In genomic region chr9:130172161-130172857, GRCh38 we compare ENCODE assay signal across 8 cellular contexts. TPM values are rescaled to one million over a fixed set of nuclear protein-coding genes. Genes with fewer than 3 reads are reported as not detected.
A peak's percentile ranks its signal among the peaks of the same experiment; 100 is the strongest.
DNase-seq lines count a peak whose midpoint lies in the region; ATAC-seq and TF ChIP-seq lines count a peak whose summit lies in the region.

TSS of gene NCS1 (plus strand) at chr9:130172404. CDS start at chr9:130172664, 260 bp downstream.

- TF ChIP-seq EP300 in ovary (IDR thresholded peaks at IDR 0.05) (no peak), tibial nerve (IDR thresholded peaks at IDR 0.05) (no peak)

- WGBS in ovary, 3 donors = 0 to 2% (median 1%) methylated on average over 38 to 99 of the region's 101 CpGs
- 0% methylated on average over 10 to 26 of the region's 101 CpGs for WGBS in tibial nerve, 2 donors

- no peak for ATAC-seq in HG03095 (IDR thresholded peaks at IDR 0.05; ENCODE audit: unreplicated experiment)

- DNase-seq in HFFc6 (peak; percentile 59), SK-MEL-5 (ENCODE audit: low read depth, low spot score) (peak; percentile 61), amniotic epithelial cell (ENCODE audit: low read depth) (peak; percentile 55), cardiac septum (ENCODE audit: low spot score) (peak; percentile 86), ovary (peak; percentile 74 to 89 (median 85)), tibial nerve (ENCODE audit: low spot score in 2 of 2) (peak; percentile 34 to 48)

- H3K27me3 ChIP-seq in ACC112 (ENCODE audit: insufficient read depth, low read length) (no peaks in the 10 kb centered on the region), ovary (no peaks in the 10 kb centered on the region), tibial nerve (no peaks in the 10 kb centered on the region)

- H3K4me3 ChIP-seq in ACC112 (ENCODE audit: low read depth, low read length) (peak within 1 kb of the TSS; percentile 89), ovary (peak within 1 kb of the TSS; percentile 64), tibial nerve (peak within 1 kb of the TSS; percentile 45 to 79 (median 56))

- peak within 1 kb of the TSS; percentile 92 for H3K4me3 Mint-ChIP-seq in HFFc6

- in situ Hi-C loops in SK-MEL-5 (cut with HindIII; ENCODE audit: low pct_unique_long_range_greater_than_20kb, low sequenced_read_pairs) = no loop called here

- H3K27ac Mint-ChIP-seq in HFFc6 = peak within 1 kb of the TSS; percentile 67

- peaks cover 2% of the 10 kb centered on the region; the same call in 1 of the 2 replicates for H3K27me3 Mint-ChIP-seq in HFFc6 (ENCODE audit: insufficient read depth)

- H3K79me2 ChIP-seq in ACC112 (ENCODE audit: control insufficient read depth, insufficient read depth, low read length, unreplicated experiment) = peaks cover 45% of the 10 kb centered on the region

- TF ChIP-seq CTCF in HFFc6 (IDR thresholded peaks at IDR 0.05) (no peak), ovary (IDR thresholded peaks at IDR 0.05) (no peak), tibial nerve (IDR thresholded peaks at IDR 0.05) (no peak)

- TF ChIP-seq POLR2A in ovary (IDR thresholded peaks at IDR 0.05) = no peak
- no peak for TF ChIP-seq POLR2A in tibial nerve (IDR thresholded peaks at IDR 0.05)

- peaks cover 19% of the 10 kb centered on the region for H3K4me1 Mint-ChIP-seq in HFFc6 (ENCODE audit: low read depth)

- peaks cover 8% of the 10 kb centered on the region; the same call in 1 of the 2 replicates for H3K36me3 Mint-ChIP-seq in HFFc6 (ENCODE audit: low read depth)

- intact Hi-C loops in cardiac septum (cut with DNase I) (loop anchor here (5.0 kb wide), 1 partner anchor 35 kb away; no protein-coding TSS in a partner anchor), ovary (cut with DNase I) (loop anchor here in 3 of 4 donors (5.0 to 10.0 kb wide), 2 partner anchors 62 to 65 kb away; no protein-coding TSS in a partner anchor)

- H3K9me3 ChIP-seq in ovary = no peaks in the 10 kb centered on the region
- no peaks in the 10 kb centered on the region for H3K9me3 ChIP-seq in tibial nerve

- H3K36me3 ChIP-seq in ACC112 (ENCODE audit: insufficient read depth, low read length) = no peaks in the 10 kb centered on the region
- no peaks in the 10 kb centered on the region for H3K36me3 ChIP-seq in ovary
- no peaks in the 10 kb centered on the region for H3K36me3 ChIP-seq in tibial nerve

- H3K9me3 Mint-ChIP-seq in HFFc6 = no peaks in the 10 kb centered on the region

- H3K27ac ChIP-seq in ACC112 (ENCODE audit: low read depth, low read length) (peak within 1 kb of the TSS; percentile 30; the same call in 1 of the 2 replicates), ovary (peak within 1 kb of the TSS in 1 of 2 donors; percentile 81), tibial nerve (peak within 1 kb of the TSS in 3 of 4 donors; percentile 32 to 77 (median 40))

- H2AFZ ChIP-seq in ACC112 (ENCODE audit: low read length, unreplicated experiment) = peak within 1 kb of the TSS; percentile 78

- H3K4me1 ChIP-seq in ACC112 (ENCODE audit: control insufficient read depth, insufficient read depth, low read length, unreplicated experiment) = peaks cover 8% of the 10 kb centered on the region
- peaks cover 12% of the 10 kb centered on the region for H3K4me1 ChIP-seq in ovary (ENCODE audit: insufficient read depth)
- H3K4me1 ChIP-seq in tibial nerve = peaks cover 0 to 26% (median 12%) of the 10 kb centered on the region in 4 donors

RNA-seq across cellular contexts. Expression of gene NCS1, which starts in this region (rescaled TPM):
- 100 to 1,000 TPM in 4 of 6 experiments, 10 to 100 TPM in 2; 96.5 to 108 (median 104) TPM for total RNA-seq in HFFc6 (2021; fragmentation: NEBNext Ultra II Directional; extraction: Animal tissue kit (Norgen Biotek cat#: 25700))
- 90.7 and 92.8 TPM in 2 replicates for total RNA-seq in SK-MEL-5 (2014; rRNA removed; shearing (Covaris generic))
- 86.3 and 116 TPM in 2 replicates for polyA plus RNA-seq in SK-MEL-5 (2015; cell fraction: cytosol; rRNA removed)
- polyA plus RNA-seq in SK-MEL-5 (2015; cell fraction: nucleus; rRNA removed) = 37.5 and 42.5 TPM in 2 replicates
- total RNA-seq in cardiac septum (14.3 TPM), ovary (10 to 100 TPM in 6 of 7 donors, 1 to 10 TPM in 1; 3.6 to 46.7 (median 29.5) TPM), tibial nerve (10 to 100 TPM in 2 of 4 donors, 1 to 10 TPM in 2; 5.7 to 10.7 (median 9.7) TPM)
- 10 to 100 TPM in 1 of 2 donors, 1 to 10 TPM in 1; 8.1 to 15.5 TPM for polyA plus RNA-seq in ovary
